9 cellular contexts compared by ENCODE assay signal in genomic region chr5:13909271-13909670, GRCh38.
"Had no signal": no experiment of that assay in that cellular context is flagged by ENCODE, and none has a peak within 500 bp of the region (broad histone marks: within the 10 kb centered on the region; RNA-seq: fewer than 3 reads in every experiment).

No MANE protein-coding gene starts in this region.

- H3K4me1 ChIP-seq: HAP-1 had no signal

- H3K4me3 ChIP-seq: GM23248, GM23338, HAP-1 had no signal

- H3K9me3 ChIP-seq: HAP-1 had no signal

- H2AFZ ChIP-seq: GM23248, GM23338 had no signal

- H3K27ac ChIP-seq: GM23248 had no signal

- DNase-seq: GM23248, GOT3, H7, H9, HCEC 1CT, HFFc6 had no signal

- H3K36me3 ChIP-seq: HAP-1 had no signal

- ATAC-seq: GM23338, HCT116 had no signal

- H3K4me2 ChIP-seq: GM23338 had no signal

- H3K9ac ChIP-seq: GM23248 had no signal
